8 cellular contexts compared by ENCODE assay signal in genomic region chr20:543369-544152, GRCh38. TPM values are rescaled to one million over a fixed set of nuclear protein-coding genes. Genes with fewer than 3 reads are reported as not detected.
DNase-seq lines count a peak whose midpoint lies in the region; TF ChIP-seq lines count a peak whose summit lies in the region.

Gene CSNK2A1 (minus strand): TSS chr20:543790. CDS start chr20:508551, 35,239 bp downstream.

- POLR2A ChIA-PET in HEK293T (lab: Yijun Ruan, JAX): interaction anchor here (0.9 to 1.4 kb wide), 5 partner anchors 12 to 218 kb away, joined by 3 to 5 read pairs (median 4); partner anchors contain the start of gene SOX12

- H3K4me3 ChIP-seq in neuron (ENCODE audit: low read length): peak within 1 kb of the TSS; percentile 93
- peak within 1 kb of the TSS; percentile 78 to 97 (median 87) for H3K4me3 ChIP-seq in subcutaneous abdominal adipose tissue (ENCODE audit: low read depth in 1 of 5, low read length in 5 of 5)

- peak within 1 kb of the TSS; percentile 91 for H2AFZ ChIP-seq in neuron (ENCODE audit: low read depth, low read length)

- peak within 1 kb of the TSS; percentile 66 for H3K27ac ChIP-seq in subcutaneous abdominal adipose tissue (ENCODE audit: low read depth, low read length)

- H3K27me3 ChIP-seq in neuron (ENCODE audit: insufficient read depth, low read length) (no peaks in the 10 kb centered on the region), subcutaneous abdominal adipose tissue (ENCODE audit: control insufficient read depth in 5 of 5, insufficient read depth in 4 of 5, low read length in 5 of 5) (peaks cover 0 to 7% (median 0%) of the 10 kb centered on the region in 5 donors)

- H3K4me1 ChIP-seq in neuron (ENCODE audit: insufficient read depth, low read length) (peaks cover 6% of the 10 kb centered on the region), subcutaneous abdominal adipose tissue (ENCODE audit: control insufficient read depth in 5 of 5, insufficient read depth in 5 of 5, low read length in 5 of 5) (peaks cover 13 to 51% (median 44%) of the 10 kb centered on the region in 5 donors)

- peak; percentile 90 for DNase-seq in GF-D8 (lab: John Stamatoyannopoulos, UW)
- DNase-seq in HEK293T (ENCODE audit: extremely low spot score): peak; percentile 97
- DNase-seq in MV-4-11 (lab: John Stamatoyannopoulos, UW): peak; percentile 94
- peak; percentile 96 for DNase-seq in SK-MEL-5 (ENCODE audit: low read depth, low spot score)
- peak; percentile 98 for DNase-seq in activated naive CD4-positive, alpha-beta T cell treated with Interleukin-2 at 50 U/mL for 16 hours
- peak; percentile 94 for DNase-seq in foreskin melanocyte

- peak within 1 kb of the TSS; percentile 77 to 94 (median 94) for H3K9ac ChIP-seq in subcutaneous abdominal adipose tissue (ENCODE audit: low read length in 5 of 5)

- H3K9me3 ChIP-seq in neuron (ENCODE audit: low read length) (peaks cover 9% of the 10 kb centered on the region), subcutaneous abdominal adipose tissue (ENCODE audit: control insufficient read depth in 5 of 5, low read length in 5 of 5) (no peaks in the 10 kb centered on the region)

- in situ Hi-C loops in SK-MEL-5 (cut with HindIII; ENCODE audit: low pct_unique_long_range_greater_than_20kb, low sequenced_read_pairs): no loop called here

- H3K36me3 ChIP-seq in neuron (ENCODE audit: insufficient read depth, low read length) (peaks cover 7% of the 10 kb centered on the region), subcutaneous abdominal adipose tissue (ENCODE audit: control insufficient read depth in 5 of 5, insufficient read depth in 5 of 5, low read length in 5 of 5) (no peaks in the 10 kb centered on the region)

- CTCF ChIA-PET in HEK293T (lab: Yijun Ruan, JAX): interaction anchor here (0.6 kb wide), 1 partner anchor 165 kb away, joined by 3 read pairs; no protein-coding TSS in a partner anchor

TF ChIP-seq in HEK293T, 16 proteins besides CTCF, POLR2A, EP300 and RAD21:
- TF ChIP-seq ZNF384 (IDR thresholded peaks at IDR 0.05): no peak
- no peak for TF ChIP-seq ARNT (IDR thresholded peaks at IDR 0.05)
- peak; percentile 31; the same call in 1 of the 2 replicates for TF ChIP-seq ELF4 (IDR thresholded peaks at IDR 0.05)
- 0 out of 2 replicates have a peak, but pooled peaks have one; percentile 12 for TF ChIP-seq NFRKB (IDR thresholded peaks at IDR 0.05)
- peak; percentile 80 for TF ChIP-seq BHLHE40 (IDR thresholded peaks at IDR 0.05; ENCODE audit: borderline replicate concordance)
- no peak for TF ChIP-seq PKNOX1 (IDR thresholded peaks at IDR 0.05)
- TF ChIP-seq L3MBTL2 (conservative IDR thresholded peaks at IDR 0.05): 0 out of 2 replicates have a peak, but pooled peaks have one; percentile 11
- TF ChIP-seq SP1 (IDR thresholded peaks at IDR 0.05): peak; percentile 73

RNA-seq across cellular contexts. Expression of gene CSNK2A1, which starts in this region (rescaled TPM):
- total RNA-seq in SK-MEL-5 (2014; rRNA removed; shearing (Covaris generic)): 168 and 179 TPM in 2 replicates
- polyA plus RNA-seq in SK-MEL-5 (2015; cell fraction: cytosol; rRNA removed): 157 and 159 TPM in 2 replicates
- 78.6 and 79.7 TPM in 2 replicates for polyA plus RNA-seq in SK-MEL-5 (2015; cell fraction: nucleus; rRNA removed)

Comparison
In these comparisons a context has a peak if more than half of its experiments do, and no peak if none do; other contexts are left out.
1. Peak in every context shown above with its lines: DNase-seq, H3K4me3 ChIP-seq and H3K27ac ChIP-seq.